In the genomic region with DNA sequence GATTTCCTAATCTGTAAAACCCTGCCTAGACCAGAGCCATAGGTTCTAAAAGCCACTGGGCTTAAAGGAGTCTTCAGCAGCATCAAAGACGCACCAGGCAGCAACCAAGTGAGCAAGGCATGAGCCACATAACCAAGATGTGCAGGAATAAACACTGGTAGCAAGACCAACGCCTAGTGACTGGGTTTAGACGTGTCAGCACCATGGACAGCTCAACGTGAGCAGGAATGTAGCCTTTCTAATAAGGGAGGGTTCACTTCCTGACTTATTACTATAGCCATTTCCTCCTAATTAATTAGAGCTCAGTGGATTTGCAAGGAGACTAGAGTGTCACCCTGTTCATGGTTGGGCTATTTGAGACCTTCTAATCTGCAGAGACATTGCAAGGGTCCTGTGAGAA, we compare ENCODE assay signal across 9 cellular contexts.
DNase-seq lines count a peak whose midpoint lies in the region; ATAC-seq, FAIRE-seq and TF ChIP-seq lines count a peak whose summit lies in the region.
"Had no signal": no experiment of that assay in that cellular context is flagged by ENCODE, and none has a peak within 500 bp of the region (broad histone marks: within the 10 kb centered on the region; RNA-seq: fewer than 3 reads in every experiment).

No MANE protein-coding gene starts in this region.

- H3K4me3 Mint-ChIP-seq in astrocyte (ENCODE audit: unreplicated experiment) = no peak overlapping the region
- H3K4me3 Mint-ChIP-seq: nephron had no signal

- H3K27ac Mint-ChIP-seq in astrocyte (ENCODE audit: unreplicated experiment) = no peak overlapping the region
- H3K27ac Mint-ChIP-seq: nephron had no signal

- BruUV-seq in HepG2 (replicated peaks; lab: Mats Ljungman, UMichigan) = no TSS peak

- TF ChIP-seq EP300 in HepG2 (IDR thresholded peaks at IDR 0.05; ENCODE audit: low read depth in 2 of 2, low read length in 2 of 2) (no peak), HepG2 (CRISPR knock-in tag; IDR thresholded peaks at IDR 0.05; ENCODE audit: borderline replicate concordance) (no peak)

- no peak for TF ChIP-seq RAD21 in HepG2 (CRISPR knock-in tag; IDR thresholded peaks at IDR 0.05)

- no peaks in the 10 kb centered on the region for H3K36me3 ChIP-seq in astrocyte (ENCODE audit: insufficient read depth, low read length)
- H3K36me3 ChIP-seq in HepG2 (replicated peaks in 1 of 2; ENCODE audit: control insufficient read depth in 1 of 2, insufficient read depth in 2 of 2, low read length in 2 of 2) = no peaks in the 10 kb centered on the region

- in situ Hi-C loops in HepG2 (cut with HindIII; ENCODE audit: extremely low pct_ligation_motif_present, low pct_unique_long_range_greater_than_20kb) = no loop called here

- H3K4me3 ChIP-seq in astrocyte (ENCODE audit: insufficient read depth, low read depth, low read length) (no peak overlapping the region), HepG2 (replicated peaks in 1 of 3; ENCODE audit: insufficient read depth in 1 of 3, low read depth in 2 of 3, low read length in 3 of 3) (no peak overlapping the region)

- H3K4me2 ChIP-seq in astrocyte (ENCODE audit: low read length) (no peak overlapping the region), HepG2 (ENCODE audit: low read depth, low read length) (no peak overlapping the region)

- CTCF ChIA-PET in HepG2 (lab: Yijun Ruan, JAX; ENCODE audit: low intra/inter-chr PET ratio, low total read pairs) = no interaction called here

- no peaks in the 10 kb centered on the region for H3K36me3 Mint-ChIP-seq in astrocyte (ENCODE audit: low read depth, unreplicated experiment)

- H3K4me1 ChIP-seq in astrocyte (ENCODE audit: insufficient read depth, low read length) (no peaks in the 10 kb centered on the region), HepG2 (ENCODE audit: insufficient read depth, low read length) (no peaks in the 10 kb centered on the region)

- 4% methylated on average over 4 of the region's 4 CpGs for WGBS in HepG2 (ENCODE audit: low lambda C conversion rate)

- no peaks in the 10 kb centered on the region for H3K27me3 ChIP-seq in astrocyte (ENCODE audit: insufficient read depth, low read length)
- no peaks in the 10 kb centered on the region for H3K27me3 ChIP-seq in HepG2 (ENCODE audit: control insufficient read depth in 1 of 2, insufficient read depth in 2 of 2, low read length in 2 of 2)

- peaks cover 6% of the 10 kb centered on the region for H3K9me3 Mint-ChIP-seq in astrocyte (ENCODE audit: unreplicated experiment)

- no peaks in the 10 kb centered on the region for H3K9me3 ChIP-seq in astrocyte (ENCODE audit: insufficient read depth, low read depth, low read length)
- H3K9me3 ChIP-seq in HepG2 (ENCODE audit: low read length) = no peaks in the 10 kb centered on the region

- peaks cover 15% of the 10 kb centered on the region for H3K27me3 Mint-ChIP-seq in astrocyte (ENCODE audit: low read depth, unreplicated experiment)

- peak; percentile 36 for DNase-seq in EH (ENCODE audit: low read depth)
- peak; percentile 3 for DNase-seq in HTR-8/SVneo (ENCODE audit: insufficient read length, low spot score)
- DNase-seq in astrocyte (ENCODE audit: low read depth) = peak; percentile 2
- DNase-seq in HepG2 (ENCODE audit: low spot score) = peak; percentile 31
- no peak for DNase-seq in NCI-H1436 (lab: John Stamatoyannopoulos, UW)

- H2AFZ ChIP-seq in astrocyte (ENCODE audit: low read depth, low read length) (no peak overlapping the region), HepG2 (ENCODE audit: low read length) (no peak overlapping the region)

- no peak overlapping the region for H3K27ac ChIP-seq in astrocyte (ENCODE audit: low read depth, low read length)
- no peak overlapping the region for H3K27ac ChIP-seq in HepG2 (ENCODE audit: extremely low read length, insufficient read depth, low read length)

- POLR2A ChIA-PET in HepG2 (lab: Yijun Ruan, JAX) = no interaction called here

- H4K20me1 ChIP-seq in astrocyte (ENCODE audit: insufficient read depth, low read length) (no peaks in the 10 kb centered on the region), HepG2 (ENCODE audit: insufficient read depth, low read length) (no peaks in the 10 kb centered on the region)

- H3K9ac ChIP-seq in astrocyte (ENCODE audit: low read length) (no peak overlapping the region), HepG2 (ENCODE audit: insufficient read depth, low read depth, low read length) (no peak overlapping the region)

- no peak for TF ChIP-seq POLR2A in HepG2 (IDR thresholded peaks at IDR 0.05; ENCODE audit: insufficient read depth in 1 of 2, low read depth in 2 of 2, low read length in 2 of 2)

- TF ChIP-seq CTCF in astrocyte (IDR thresholded peaks at IDR 0.05; ENCODE audit: insufficient read depth, low read depth, low read length) = no peak
- TF ChIP-seq CTCF in HepG2 (CRISPR knock-in tag; IDR thresholded peaks at IDR 0.05) = no peak

- no peak for ATAC-seq in HepG2
- ATAC-seq in GM18498 (IDR thresholded peaks at IDR 0.05; ENCODE audit: unreplicated experiment) = no peak
- ATAC-seq in GM21825 (IDR thresholded peaks at IDR 0.05; ENCODE audit: unreplicated experiment) = no peak
- ATAC-seq in GM21737 (IDR thresholded peaks at IDR 0.05; ENCODE audit: unreplicated experiment) = no peak

- FAIRE-seq in HTR-8/SVneo (lab: Jason Lieb, UNC) (no peak), astrocyte (lab: Jason Lieb, UNC) (no peak), HepG2 (lab: Jason Lieb, UNC) (no peak)

- H3K4me1 Mint-ChIP-seq in astrocyte (ENCODE audit: low read depth, unreplicated experiment) = no peaks in the 10 kb centered on the region
- H3K4me1 Mint-ChIP-seq: nephron had no signal

- intact Hi-C loops in HepG2 (cut with micrococcal nuclease; ENCODE audit: unreplicated experiment) = no loop called here

- no peaks in the 10 kb centered on the region for H3K79me2 ChIP-seq in astrocyte (ENCODE audit: insufficient read depth, low read length)
- no peaks in the 10 kb centered on the region for H3K79me2 ChIP-seq in HepG2 (ENCODE audit: insufficient read depth, low read length)

TF ChIP-seq in HepG2, 621 proteins besides CTCF, POLR2A, EP300 and RAD21 (continues in another document):
- 0 out of 2 replicates have a peak, but pooled peaks have one; percentile 30 for TF ChIP-seq MEF2D (CRISPR knock-in tag; IDR thresholded peaks at IDR 0.05)
- TF ChIP-seq ZSCAN12 (CRISPR knock-in tag; IDR thresholded peaks at IDR 0.05) = no peak
- TF ChIP-seq AGO2 (optimal IDR thresholded peaks at IDR 0.05; ENCODE audit: low read depth, low read length) = no peak
- TF ChIP-seq HDAC2 (CRISPR knock-in tag; IDR thresholded peaks at IDR 0.05) = peak; percentile 60; the same call in 1 of the 2 replicates
- peak; percentile 62; the same call in 1 of the 2 replicates for TF ChIP-seq KLF6 (CRISPR knock-in tag; IDR thresholded peaks at IDR 0.05)
- TF ChIP-seq, protein P1, sequence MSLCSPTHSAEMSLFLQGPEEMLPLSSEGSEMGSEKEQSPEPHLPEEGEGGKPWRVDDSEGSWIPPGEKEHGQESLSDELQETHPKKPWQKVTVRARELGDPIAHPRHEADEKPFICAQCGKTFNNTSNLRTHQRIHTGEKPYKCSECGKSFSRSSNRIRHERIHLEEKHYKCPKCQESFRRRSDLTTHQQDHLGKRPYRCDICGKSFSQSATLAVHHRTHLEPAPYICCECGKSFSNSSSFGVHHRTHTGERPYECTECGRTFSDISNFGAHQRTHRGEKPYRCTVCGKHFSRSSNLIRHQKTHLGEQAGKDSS (CRISPR knock-in tag; IDR thresholded peaks at IDR 0.05; ENCODE audit: borderline replicate concordance, low read depth) = no peak
- TF ChIP-seq, protein P2, sequence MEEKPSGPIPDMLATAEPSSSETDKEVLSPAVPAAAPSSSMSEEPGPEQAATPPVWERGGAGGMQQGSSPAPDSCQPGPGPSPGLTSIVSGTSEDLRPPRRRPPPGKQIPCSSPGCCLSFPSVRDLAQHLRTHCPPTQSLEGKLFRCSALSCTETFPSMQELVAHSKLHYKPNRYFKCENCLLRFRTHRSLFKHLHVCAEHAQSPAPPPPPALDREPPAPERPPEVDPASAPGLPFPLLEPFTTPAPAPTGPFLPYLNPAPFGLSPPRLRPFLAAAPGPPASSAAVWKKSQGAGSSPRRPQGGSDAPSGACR (CRISPR knock-in tag; IDR thresholded peaks at IDR 0.05) = no peak
- peak; percentile 75 for TF ChIP-seq ELF3 (CRISPR knock-in tag; IDR thresholded peaks at IDR 0.05)
- no peak for TF ChIP-seq HIVEP1 (CRISPR knock-in tag; IDR thresholded peaks at IDR 0.05)
- TF ChIP-seq, protein P3, sequence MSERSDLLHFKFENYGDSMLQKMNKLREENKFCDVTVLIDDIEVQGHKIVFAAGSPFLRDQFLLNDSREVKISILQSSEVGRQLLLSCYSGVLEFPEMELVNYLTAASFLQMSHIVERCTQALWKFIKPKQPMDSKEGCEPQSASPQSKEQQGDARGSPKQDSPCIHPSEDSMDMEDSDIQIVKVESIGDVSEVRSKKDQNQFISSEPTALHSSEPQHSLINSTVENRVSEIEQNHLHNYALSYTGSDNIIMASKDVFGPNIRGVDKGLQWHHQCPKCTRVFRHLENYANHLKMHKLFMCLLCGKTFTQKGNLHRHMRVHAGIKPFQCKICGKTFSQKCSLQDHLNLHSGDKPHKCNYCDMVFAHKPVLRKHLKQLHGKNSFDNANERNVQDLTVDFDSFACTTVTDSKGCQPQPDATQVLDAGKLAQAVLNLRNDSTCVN (CRISPR knock-in tag; IDR thresholded peaks at IDR 0.05; ENCODE audit: borderline replicate concordance) = no peak
- TF ChIP-seq, protein P4, sequence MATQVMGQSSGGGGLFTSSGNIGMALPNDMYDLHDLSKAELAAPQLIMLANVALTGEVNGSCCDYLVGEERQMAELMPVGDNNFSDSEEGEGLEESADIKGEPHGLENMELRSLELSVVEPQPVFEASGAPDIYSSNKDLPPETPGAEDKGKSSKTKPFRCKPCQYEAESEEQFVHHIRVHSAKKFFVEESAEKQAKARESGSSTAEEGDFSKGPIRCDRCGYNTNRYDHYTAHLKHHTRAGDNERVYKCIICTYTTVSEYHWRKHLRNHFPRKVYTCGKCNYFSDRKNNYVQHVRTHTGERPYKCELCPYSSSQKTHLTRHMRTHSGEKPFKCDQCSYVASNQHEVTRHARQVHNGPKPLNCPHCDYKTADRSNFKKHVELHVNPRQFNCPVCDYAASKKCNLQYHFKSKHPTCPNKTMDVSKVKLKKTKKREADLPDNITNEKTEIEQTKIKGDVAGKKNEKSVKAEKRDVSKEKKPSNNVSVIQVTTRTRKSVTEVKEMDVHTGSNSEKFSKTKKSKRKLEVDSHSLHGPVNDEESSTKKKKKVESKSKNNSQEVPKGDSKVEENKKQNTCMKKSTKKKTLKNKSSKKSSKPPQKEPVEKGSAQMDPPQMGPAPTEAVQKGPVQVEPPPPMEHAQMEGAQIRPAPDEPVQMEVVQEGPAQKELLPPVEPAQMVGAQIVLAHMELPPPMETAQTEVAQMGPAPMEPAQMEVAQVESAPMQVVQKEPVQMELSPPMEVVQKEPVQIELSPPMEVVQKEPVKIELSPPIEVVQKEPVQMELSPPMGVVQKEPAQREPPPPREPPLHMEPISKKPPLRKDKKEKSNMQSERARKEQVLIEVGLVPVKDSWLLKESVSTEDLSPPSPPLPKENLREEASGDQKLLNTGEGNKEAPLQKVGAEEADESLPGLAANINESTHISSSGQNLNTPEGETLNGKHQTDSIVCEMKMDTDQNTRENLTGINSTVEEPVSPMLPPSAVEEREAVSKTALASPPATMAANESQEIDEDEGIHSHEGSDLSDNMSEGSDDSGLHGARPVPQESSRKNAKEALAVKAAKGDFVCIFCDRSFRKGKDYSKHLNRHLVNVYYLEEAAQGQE (IDR thresholded peaks at IDR 0.05; ENCODE audit: borderline replicate concordance in 1 of 2, low read depth in 1 of 2, low read length in 2 of 2) = peak; percentile 91 to 97
